In the genomic region with DNA sequence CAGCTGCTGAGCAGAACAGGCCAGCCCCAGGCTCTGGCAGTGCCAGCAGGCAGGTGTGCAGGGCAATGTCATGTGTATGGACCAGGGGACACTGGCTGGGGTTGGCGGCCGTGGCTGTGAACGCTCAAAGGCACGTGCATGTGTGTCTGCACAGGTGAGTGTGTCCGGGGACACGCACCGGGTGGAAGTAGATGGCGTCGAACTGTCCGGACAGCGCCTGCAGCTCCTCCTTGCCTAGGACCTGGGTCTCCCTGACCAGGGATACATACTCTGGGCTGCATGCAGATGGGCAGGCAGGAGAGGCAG, we compare ENCODE assay signal across 2 cellular contexts.
TF ChIP-seq lines count a peak whose summit lies in the region.

No MANE protein-coding gene starts in this region.

TF ChIP-seq in SK-N-SH, 30 proteins besides CTCF, POLR2A, EP300 and RAD21 (continued from another document):
- TF ChIP-seq, protein P1, sequence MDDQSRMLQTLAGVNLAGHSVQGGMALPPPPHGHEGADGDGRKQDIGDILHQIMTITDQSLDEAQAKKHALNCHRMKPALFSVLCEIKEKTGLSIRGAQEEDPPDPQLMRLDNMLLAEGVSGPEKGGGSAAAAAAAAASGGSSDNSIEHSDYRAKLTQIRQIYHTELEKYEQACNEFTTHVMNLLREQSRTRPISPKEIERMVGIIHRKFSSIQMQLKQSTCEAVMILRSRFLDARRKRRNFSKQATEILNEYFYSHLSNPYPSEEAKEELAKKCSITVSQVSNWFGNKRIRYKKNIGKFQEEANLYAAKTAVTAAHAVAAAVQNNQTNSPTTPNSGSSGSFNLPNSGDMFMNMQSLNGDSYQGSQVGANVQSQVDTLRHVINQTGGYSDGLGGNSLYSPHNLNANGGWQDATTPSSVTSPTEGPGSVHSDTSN (IDR thresholded peaks at IDR 0.05): no peak
- TF ChIP-seq CHD2 (IDR thresholded peaks at IDR 0.05; ENCODE audit: low read length, partially characterized antibody): no peak
- no peak for TF ChIP-seq RCOR1 (IDR thresholded peaks at IDR 0.05; ENCODE audit: low read length)
- TF ChIP-seq, protein P2, sequence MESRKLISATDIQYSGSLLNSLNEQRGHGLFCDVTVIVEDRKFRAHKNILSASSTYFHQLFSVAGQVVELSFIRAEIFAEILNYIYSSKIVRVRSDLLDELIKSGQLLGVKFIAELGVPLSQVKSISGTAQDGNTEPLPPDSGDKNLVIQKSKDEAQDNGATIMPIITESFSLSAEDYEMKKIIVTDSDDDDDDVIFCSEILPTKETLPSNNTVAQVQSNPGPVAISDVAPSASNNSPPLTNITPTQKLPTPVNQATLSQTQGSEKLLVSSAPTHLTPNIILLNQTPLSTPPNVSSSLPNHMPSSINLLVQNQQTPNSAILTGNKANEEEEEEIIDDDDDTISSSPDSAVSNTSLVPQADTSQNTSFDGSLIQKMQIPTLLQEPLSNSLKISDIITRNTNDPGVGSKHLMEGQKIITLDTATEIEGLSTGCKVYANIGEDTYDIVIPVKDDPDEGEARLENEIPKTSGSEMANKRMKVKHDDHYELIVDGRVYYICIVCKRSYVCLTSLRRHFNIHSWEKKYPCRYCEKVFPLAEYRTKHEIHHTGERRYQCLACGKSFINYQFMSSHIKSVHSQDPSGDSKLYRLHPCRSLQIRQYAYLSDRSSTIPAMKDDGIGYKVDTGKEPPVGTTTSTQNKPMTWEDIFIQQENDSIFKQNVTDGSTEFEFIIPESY (IDR thresholded peaks at IDR 0.05; ENCODE audit: borderline replicate concordance, low read depth): no peak
- no peak for TF ChIP-seq TCF12 (IDR thresholded peaks at IDR 0.05)
- TF ChIP-seq EZH2phosphoT487 (IDR thresholded peaks at IDR 0.05; ENCODE audit: borderline replicate concordance, low read depth): no peak
- no peak for TF ChIP-seq RFX5 (IDR thresholded peaks at IDR 0.05; ENCODE audit: low read length)
- TF ChIP-seq GABPA (IDR thresholded peaks at IDR 0.05; ENCODE audit: low read depth): no peak

TF ChIP-seq in SK-N-SH treated with all-trans-retinoic acid at 6 μM for 48 hours, 23 proteins besides CTCF, POLR2A, EP300 and RAD21 (continued from another document):
- TF ChIP-seq ZNF8 (CRISPR knock-in tag; IDR thresholded peaks at IDR 0.05): no peak
- TF ChIP-seq, protein P3, sequence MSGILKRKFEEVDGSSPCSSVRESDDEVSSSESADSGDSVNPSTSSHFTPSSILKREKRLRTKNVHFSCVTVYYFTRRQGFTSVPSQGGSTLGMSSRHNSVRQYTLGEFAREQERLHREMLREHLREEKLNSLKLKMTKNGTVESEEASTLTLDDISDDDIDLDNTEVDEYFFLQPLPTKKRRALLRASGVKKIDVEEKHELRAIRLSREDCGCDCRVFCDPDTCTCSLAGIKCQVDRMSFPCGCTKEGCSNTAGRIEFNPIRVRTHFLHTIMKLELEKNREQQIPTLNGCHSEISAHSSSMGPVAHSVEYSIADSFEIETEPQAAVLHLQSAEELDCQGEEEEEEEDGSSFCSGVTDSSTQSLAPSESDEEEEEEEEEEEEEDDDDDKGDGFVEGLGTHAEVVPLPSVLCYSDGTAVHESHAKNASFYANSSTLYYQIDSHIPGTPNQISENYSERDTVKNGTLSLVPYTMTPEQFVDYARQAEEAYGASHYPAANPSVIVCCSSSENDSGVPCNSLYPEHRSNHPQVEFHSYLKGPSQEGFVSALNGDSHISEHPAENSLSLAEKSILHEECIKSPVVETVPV (CRISPR knock-in tag; IDR thresholded peaks at IDR 0.05): no peak
- no peak for TF ChIP-seq ZNF565 (CRISPR knock-in tag; conservative IDR thresholded peaks at IDR 0.05; ENCODE audit: low read depth)
- TF ChIP-seq, protein P4, sequence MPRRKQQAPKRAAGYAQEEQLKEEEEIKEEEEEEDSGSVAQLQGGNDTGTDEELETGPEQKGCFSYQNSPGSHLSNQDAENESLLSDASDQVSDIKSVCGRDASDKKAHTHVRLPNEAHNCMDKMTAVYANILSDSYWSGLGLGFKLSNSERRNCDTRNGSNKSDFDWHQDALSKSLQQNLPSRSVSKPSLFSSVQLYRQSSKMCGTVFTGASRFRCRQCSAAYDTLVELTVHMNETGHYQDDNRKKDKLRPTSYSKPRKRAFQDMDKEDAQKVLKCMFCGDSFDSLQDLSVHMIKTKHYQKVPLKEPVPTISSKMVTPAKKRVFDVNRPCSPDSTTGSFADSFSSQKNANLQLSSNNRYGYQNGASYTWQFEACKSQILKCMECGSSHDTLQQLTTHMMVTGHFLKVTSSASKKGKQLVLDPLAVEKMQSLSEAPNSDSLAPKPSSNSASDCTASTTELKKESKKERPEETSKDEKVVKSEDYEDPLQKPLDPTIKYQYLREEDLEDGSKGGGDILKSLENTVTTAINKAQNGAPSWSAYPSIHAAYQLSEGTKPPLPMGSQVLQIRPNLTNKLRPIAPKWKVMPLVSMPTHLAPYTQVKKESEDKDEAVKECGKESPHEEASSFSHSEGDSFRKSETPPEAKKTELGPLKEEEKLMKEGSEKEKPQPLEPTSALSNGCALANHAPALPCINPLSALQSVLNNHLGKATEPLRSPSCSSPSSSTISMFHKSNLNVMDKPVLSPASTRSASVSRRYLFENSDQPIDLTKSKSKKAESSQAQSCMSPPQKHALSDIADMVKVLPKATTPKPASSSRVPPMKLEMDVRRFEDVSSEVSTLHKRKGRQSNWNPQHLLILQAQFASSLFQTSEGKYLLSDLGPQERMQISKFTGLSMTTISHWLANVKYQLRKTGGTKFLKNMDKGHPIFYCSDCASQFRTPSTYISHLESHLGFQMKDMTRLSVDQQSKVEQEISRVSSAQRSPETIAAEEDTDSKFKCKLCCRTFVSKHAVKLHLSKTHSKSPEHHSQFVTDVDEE (CRISPR knock-in tag; IDR thresholded peaks at IDR 0.05): no peak
- TF ChIP-seq ISL1 (CRISPR knock-in tag; IDR thresholded peaks at IDR 0.05): no peak
- TF ChIP-seq, protein P5, sequence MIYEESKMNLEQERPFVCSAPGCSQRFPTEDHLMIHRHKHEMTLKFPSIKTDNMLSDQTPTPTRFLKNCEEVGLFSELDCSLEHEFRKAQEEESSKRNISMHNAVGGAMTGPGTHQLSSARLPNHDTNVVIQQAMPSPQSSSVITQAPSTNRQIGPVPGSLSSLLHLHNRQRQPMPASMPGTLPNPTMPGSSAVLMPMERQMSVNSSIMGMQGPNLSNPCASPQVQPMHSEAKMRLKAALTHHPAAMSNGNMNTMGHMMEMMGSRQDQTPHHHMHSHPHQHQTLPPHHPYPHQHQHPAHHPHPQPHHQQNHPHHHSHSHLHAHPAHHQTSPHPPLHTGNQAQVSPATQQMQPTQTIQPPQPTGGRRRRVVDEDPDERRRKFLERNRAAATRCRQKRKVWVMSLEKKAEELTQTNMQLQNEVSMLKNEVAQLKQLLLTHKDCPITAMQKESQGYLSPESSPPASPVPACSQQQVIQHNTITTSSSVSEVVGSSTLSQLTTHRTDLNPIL (CRISPR knock-in tag; IDR thresholded peaks at IDR 0.05; ENCODE audit: low read depth): no peak
- no peak for TF ChIP-seq ZC3H10 (CRISPR knock-in tag; IDR thresholded peaks at IDR 0.05)
